Comparison of ENCODE assay signal across 7 cellular contexts in genomic region chr5:892390-893136, GRCh38. TPM values are rescaled to one million over a fixed set of nuclear protein-coding genes. Genes with fewer than 3 reads are reported as not detected.
DNase-seq lines count a peak whose midpoint lies in the region; ATAC-seq, FAIRE-seq and TF ChIP-seq lines count a peak whose summit lies in the region.

BRD9 (minus strand) TSS chr5:892801; CDS start chr5:892657, 144 bp downstream.
A gene with protein sequence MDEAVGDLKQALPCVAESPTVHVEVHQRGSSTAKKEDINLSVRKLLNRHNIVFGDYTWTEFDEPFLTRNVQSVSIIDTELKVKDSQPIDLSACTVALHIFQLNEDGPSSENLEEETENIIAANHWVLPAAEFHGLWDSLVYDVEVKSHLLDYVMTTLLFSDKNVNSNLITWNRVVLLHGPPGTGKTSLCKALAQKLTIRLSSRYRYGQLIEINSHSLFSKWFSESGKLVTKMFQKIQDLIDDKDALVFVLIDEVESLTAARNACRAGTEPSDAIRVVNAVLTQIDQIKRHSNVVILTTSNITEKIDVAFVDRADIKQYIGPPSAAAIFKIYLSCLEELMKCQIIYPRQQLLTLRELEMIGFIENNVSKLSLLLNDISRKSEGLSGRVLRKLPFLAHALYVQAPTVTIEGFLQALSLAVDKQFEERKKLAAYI (plus strand): TSS chr5:892884. CDS start chr5:892999, 115 bp downstream.

- ATAC-seq in GM18498 (IDR thresholded peaks at IDR 0.05; ENCODE audit: unreplicated experiment) (peak; percentile 97), HG02763 (IDR thresholded peaks at IDR 0.05; ENCODE audit: unreplicated experiment) (peak; percentile 96), K562 (peak; percentile 91)

- no peak for TF ChIP-seq RAD21 in K562 (CRISPR knock-in tag; conservative IDR thresholded peaks at IDR 0.05 in 1 of 2, IDR thresholded peaks at IDR 0.05 in 1 of 2)

- H3K9me1 ChIP-seq in K562 (ENCODE audit: control insufficient read depth, insufficient read depth, low read length) = no peaks in the 10 kb centered on the region

- H3K4me3 ChIP-seq in K562 (peak within 1 kb of the TSS; percentile 71), iPS DF 6.9 (ENCODE audit: low read length) (peak within 1 kb of the TSS; percentile 95), skeletal muscle cell (ENCODE audit: low read depth, low read length) (peak within 1 kb of the TSS; percentile 98)

- TF ChIP-seq EP300 in K562 (IDR thresholded peaks at IDR 0.05; ENCODE audit: low read length) = 0 out of 2 replicates have a peak, but pooled peaks have one; percentile 13

- H3K4me1 ChIP-seq in K562 (replicated peaks in 1 of 2; ENCODE audit: control insufficient read depth in 2 of 2, insufficient read depth in 2 of 2, low read length in 2 of 2) = peaks cover 20 to 37% of the 10 kb centered on the region in 2 experiments; a peak in 4 of 5 replicates
- peaks cover 5% of the 10 kb centered on the region; the same call in 1 of the 2 replicates for H3K4me1 ChIP-seq in iPS DF 6.9 (ENCODE audit: control insufficient read depth, insufficient read depth, low read length)

- H3K27me3 ChIP-seq in K562 (ENCODE audit: control insufficient read depth in 2 of 2, insufficient read depth in 2 of 2, low read length in 2 of 2) (no peaks in the 10 kb centered on the region), iPS DF 6.9 (ENCODE audit: control insufficient read depth, insufficient read depth, low read length) (no peaks in the 10 kb centered on the region)

- CTCF ChIA-PET in K562 (lab: Yijun Ruan, JAX; ENCODE audit: low intra/inter-chr PET ratio) = interaction anchor here (0.6 kb wide), 1 partner anchor 275 kb away, joined by 3 read pairs; no protein-coding TSS in a partner anchor

- H4K20me1 ChIP-seq in K562 (replicated peaks; ENCODE audit: control insufficient read depth, insufficient read depth, low read length) = peaks cover 14% of the 10 kb centered on the region; the same call in 1 of the 2 replicates

- under 1% methylated on average over 74 of the region's 91 CpGs for WGBS in K562 (ENCODE audit: insufficient coverage, low coverage, missing lambda C conversion rate)
- no CpG with 5 or more reads among the region's 91 CpGs for WGBS in iPS DF 6.9 (ENCODE audit: insufficient coverage, insufficient read length)

- peak within 1 kb of the TSS; percentile 87 for H2AFZ ChIP-seq in K562 (ENCODE audit: low read depth, low read length)

- in situ Hi-C loops in K562 (cut with MboI) = no loop called here

- DNase-seq in NCI-H1417 treated with DMSO at 0.1 percent for 48 hours (lab: John Stamatoyannopoulos, UW) = peak; percentile 6
- DNase-seq in T1000 (lab: John Stamatoyannopoulos, UW) = peak; percentile 46
- DNase-seq in K562 (ENCODE audit: extremely low read depth in 1 of 4, low spot score in 3 of 4) = peak; percentile 93 to 97 (median 96)
- DNase-seq in iPS DF 6.9 (ENCODE audit: low read depth, low spot score) = no peak
- DNase-seq in skeletal muscle cell (ENCODE audit: low read depth) = peak; percentile 29

- H3K9me3 ChIP-seq in K562 (replicated peaks; ENCODE audit: control insufficient read depth, insufficient read depth, low read depth, low read length) (no peaks in the 10 kb centered on the region), iPS DF 6.9 (ENCODE audit: control insufficient read depth, insufficient read depth, low read length) (no peaks in the 10 kb centered on the region)

- peak within 1 kb of the TSS; percentile 92 to 100 for H3K9ac ChIP-seq in K562 (ENCODE audit: insufficient read depth in 1 of 2, low read depth in 2 of 2, low read length in 2 of 2)

- TF ChIP-seq CTCF in K562 (IDR thresholded peaks at IDR 0.05 in 2 of 3, conservative IDR thresholded peaks at IDR 0.05 in 1 of 3; ENCODE audit: insufficient read depth in 2 of 3, low read depth in 1 of 3, low read length in 3 of 3) = peak in 1 of 3 experiments; percentile 20; a peak in 2 of 6 replicates

- peak; percentile 72 for TF ChIP-seq POLR2A in K562 (conservative IDR thresholded peaks at IDR 0.05)

- H3K27ac ChIP-seq in K562 (ENCODE audit: extremely low read depth, low read depth, low read length) (peak within 1 kb of the TSS; percentile 83), iPS DF 6.9 (ENCODE audit: low read length) (no peak within 1 kb of the TSS)

- POLR2A ChIA-PET in K562 (lab: Yijun Ruan, JAX) = interaction anchor here (0.6 to 1.6 kb wide), 10 partner anchors 8 to 461 kb away, joined by 3 to 4 read pairs (median 4); no protein-coding TSS in a partner anchor

- intact Hi-C loops in K562 (cut with micrococcal nuclease) = loop anchor here (5.0 kb wide), 1 partner anchor 280 kb away; the partner anchor contains the start of gene CEP72

- FAIRE-seq in K562 (lab: Jason Lieb, UNC) = no peak

- peak within 1 kb of the TSS; percentile 99 for H3K4me2 ChIP-seq in K562 (ENCODE audit: insufficient read depth, low read length)

- peaks cover 77% of the 10 kb centered on the region for H3K36me3 ChIP-seq in K562 (ENCODE audit: control insufficient read depth, insufficient read depth, low read length)
- H3K36me3 ChIP-seq in iPS DF 6.9 (ENCODE audit: control insufficient read depth, insufficient read depth, low read length) = peaks cover 14% of the 10 kb centered on the region

- H3K79me2 ChIP-seq in K562 (ENCODE audit: control insufficient read depth, insufficient read depth, low read length) = peaks cover 88% of the 10 kb centered on the region

- no TSS peak for BruUV-seq in K562 (replicated peaks; lab: Mats Ljungman, UMichigan)

TF ChIP-seq in K562, 482 proteins besides CTCF, POLR2A, EP300 and RAD21 (continues in another document):
- TF ChIP-seq TAF15 (IDR thresholded peaks at IDR 0.05; ENCODE audit: low read depth, low read length) (no peak), NR2F6 (CRISPR knock-in tag; IDR thresholded peaks at IDR 0.05) (no peak), SIN3A (IDR thresholded peaks at IDR 0.05; ENCODE audit: borderline replicate concordance in 2 of 2, control insufficient read depth in 1 of 2, low read depth in 2 of 2, low read length in 2 of 2) (peak; percentile 89 to 95; a peak in 3 of 4 replicates), C11orf30 (IDR thresholded peaks at IDR 0.05; ENCODE audit: low read depth) (peak; percentile 71), GABPB2 (CRISPR knock-in tag; conservative IDR thresholded peaks at IDR 0.05) (no peak), BMI1 (IDR thresholded peaks at IDR 0.05; ENCODE audit: low read length) (no peak), HOXB6 (CRISPR knock-in tag; IDR thresholded peaks at IDR 0.05; ENCODE audit: borderline replicate concordance) (no peak), ZNF561 (CRISPR knock-in tag; conservative IDR thresholded peaks at IDR 0.05) (no peak), FOS (IDR thresholded peaks at IDR 0.05; ENCODE audit: extremely low read depth, insufficient read length) (no peak), OTX1 (CRISPR knock-in tag; IDR thresholded peaks at IDR 0.05) (peak; percentile 41; the same call in 1 of the 2 replicates), ZC3H11A (IDR thresholded peaks at IDR 0.05; ENCODE audit: low read depth, low read length) (no peak), ZNF41 (CRISPR knock-in tag; conservative IDR thresholded peaks at IDR 0.05) (no peak), NFYB (IDR thresholded peaks at IDR 0.05; ENCODE audit: extremely low read depth, insufficient read length) (no peak), SMC3 (conservative IDR thresholded peaks at IDR 0.05; ENCODE audit: insufficient read depth, low read depth, low read length) (no peak)

RNA-seq across cellular contexts. Expression of gene BRD9, which starts in this region (rescaled TPM):
- 217 and 274 TPM in 2 replicates for total RNA-seq in K562 (2011; cell fraction: chromatin; rRNA removed; ENCODE audit: low replicate concordance)
- total RNA-seq in K562 (2011; cell fraction: nucleolus; rRNA removed) = 94.6 and 102 TPM in 2 replicates
- total RNA-seq in K562 (2011; cell fraction: nucleoplasm; rRNA removed) = 114 and 119 TPM in 2 replicates
- 52.8 and 58.5 TPM in 2 replicates for total RNA-seq in K562 (2014; rRNA removed)
- 37.9 and 39.5 TPM in 2 replicates for total RNA-seq in K562 (2014; rRNA removed; fragmentation: Illumina TruSeq; extraction: Trizol)
- total RNA-seq in K562 (2015; rRNA removed; fragmentation: Illumina TruSeq; extraction: Trizol) = 43.1 and 44.9 TPM in 2 replicates
- 62.3 and 68.7 TPM in 2 replicates for total RNA-seq in K562 (2021)
- 17.3 and 18.0 TPM in 2 replicates for polyA plus RNA-seq in K562 (2011; rRNA removed)
- 14.1 and 18.3 TPM in 2 replicates for polyA plus RNA-seq in K562 (2011; cell fraction: cytosol; rRNA removed)
- polyA plus RNA-seq in K562 (2011; cell fraction: nucleus; rRNA removed) = 96.2 and 143 TPM in 2 replicates
- polyA plus RNA-seq in K562 (2012) = 36.5 and 41.6 TPM in 2 replicates
- polyA plus RNA-seq in K562 (2014; fragmentation: Illumina TruSeq; extraction: Trizol) = 49.7 and 54.7 TPM in 2 replicates
- polyA plus RNA-seq in K562 (2014; fragmentation: Nextera tagmentation; extraction: Ambion mirVana) = 1 to 10 TPM; 2.4 to 3.7 TPM
- 51.8 and 56.4 TPM in 2 replicates for polyA plus RNA-seq in K562 (2014; rRNA removed)
- polyA minus RNA-seq in K562 (2011; rRNA and poly(A)+ RNA removed) = 23.4 and 26.6 TPM in 2 replicates
- 16.0 and 18.9 TPM in 2 replicates for polyA minus RNA-seq in K562 (2011; cell fraction: cytosol; rRNA and poly(A)+ RNA removed)
- 54.1 and 62.2 TPM in 2 replicates for polyA minus RNA-seq in K562 (2011; cell fraction: nucleus; rRNA and poly(A)+ RNA removed)

RNA-seq across cellular contexts. Expression of the second gene that starts in this region (rescaled TPM):
- total RNA-seq in K562 (2011; cell fraction: chromatin; rRNA removed; ENCODE audit: low replicate concordance) = 80.8 and 99.7 TPM in 2 replicates
- total RNA-seq in K562 (2011; cell fraction: nucleolus; rRNA removed) = 42.2 and 50.7 TPM in 2 replicates
- 38.0 and 41.1 TPM in 2 replicates for total RNA-seq in K562 (2011; cell fraction: nucleoplasm; rRNA removed)
- total RNA-seq in K562 (2014; rRNA removed) (48.2 and 68.7 TPM in 2 replicates), K562 (2014; rRNA removed; fragmentation: Illumina TruSeq; extraction: Trizol) (55.2 and 56.8 TPM in 2 replicates), K562 (2015; rRNA removed; fragmentation: Illumina TruSeq; extraction: Trizol) (45.1 and 50.8 TPM in 2 replicates), K562 (2021) (50.0 and 53.2 TPM in 2 replicates)
- polyA plus RNA-seq in K562 (2011; rRNA removed) (93.2 and 116 TPM in 2 replicates), K562 (2014; fragmentation: Illumina TruSeq; extraction: Trizol) (62.6 and 73.0 TPM in 2 replicates), K562 (2014; fragmentation: Nextera tagmentation; extraction: Ambion mirVana) (10 to 100 TPM; 24.1 to 28.9 TPM), K562 (2014; rRNA removed) (65.2 and 73.4 TPM in 2 replicates)
- 35.6 and 39.2 TPM in 2 replicates for polyA plus RNA-seq in K562 (2011; cell fraction: cytosol; rRNA removed)
- polyA plus RNA-seq in K562 (2011; cell fraction: nucleus; rRNA removed) = 107 and 115 TPM in 2 replicates
- 39.7 and 46.2 TPM in 2 replicates for polyA plus RNA-seq in K562 (2012)
- 74.7 and 79.6 TPM in 2 replicates for polyA minus RNA-seq in K562 (2011; rRNA and poly(A)+ RNA removed)
- polyA minus RNA-seq in K562 (2011; cell fraction: cytosol; rRNA and poly(A)+ RNA removed) = 37.0 and 47.0 TPM in 2 replicates
- polyA minus RNA-seq in K562 (2011; cell fraction: nucleus; rRNA and poly(A)+ RNA removed) = 20.7 and 35.1 TPM in 2 replicates
